Comparison of ENCODE assay signal across 8 cellular contexts in genomic region chr18:79396431-79397287, GRCh38. TPM values are rescaled to one million over a fixed set of nuclear protein-coding genes. Genes with fewer than 3 reads are reported as not detected.
DNase-seq lines count a peak whose midpoint lies in the region; ATAC-seq and TF ChIP-seq lines count a peak whose summit lies in the region.

No MANE protein-coding gene starts in this region.

- TF ChIP-seq CTCF in C4-2B (conservative IDR thresholded peaks at IDR 0.05) (peak; percentile 36), RWPE2 (IDR thresholded peaks at IDR 0.05; ENCODE audit: poor library complexity, severe bottlenecking) (peak; percentile 58), chondrocyte (IDR thresholded peaks at IDR 0.05) (peak; percentile 73), thyroid gland (IDR thresholded peaks at IDR 0.05) (peak in 1 of 6 experiments; percentile 14), omental fat pad (IDR thresholded peaks at IDR 0.05) (no peak)

- 13 to 22% methylated on average over 24 to 45 of the region's 69 CpGs for WGBS in thyroid gland, 2 donors

- H3K9me3 ChIP-seq in RWPE2 (ENCODE audit: severe bottlenecking): no peaks in the 10 kb centered on the region
- H3K9me3 ChIP-seq in thyroid gland: no peaks in the 10 kb centered on the region

- peak; percentile 69 for DNase-seq in RWPE2 (ENCODE audit: low spot score)
- peak; percentile 91 for DNase-seq in chondrocyte (ENCODE audit: low spot score)
- DNase-seq in lung microvascular endothelial cell (ENCODE audit: low read depth in 2 of 2): peak; percentile 62 to 68
- peak; percentile 54 to 63 for DNase-seq in thyroid gland
- DNase-seq in iPS-NIHi7 (ENCODE audit: extremely low spot score): no peak
- DNase-seq in omental fat pad (ENCODE audit: low spot score): no peak

- H3K27me3 Mint-ChIP-seq in chondrocyte (ENCODE audit: low read depth): no peaks in the 10 kb centered on the region

- ATAC-seq in GM21723 (IDR thresholded peaks at IDR 0.05; ENCODE audit: unreplicated experiment) (peak; percentile 27), RWPE2 (ENCODE audit: low read depth) (peak; percentile 30; the same call in 2 of the 3 replicates), omental fat pad (ENCODE audit: low FRiP score) (no peak)

- no peaks in the 10 kb centered on the region for H3K9me3 Mint-ChIP-seq in chondrocyte (ENCODE audit: low read depth)

- H3K27ac ChIP-seq in C4-2B (no peak overlapping the region), RWPE2 (ENCODE audit: poor library complexity, severe bottlenecking) (no peak overlapping the region), thyroid gland (peak overlapping the region in 2 of 3 donors; percentile 58 to 71)

- H3K4me3 Mint-ChIP-seq in chondrocyte (ENCODE audit: unreplicated experiment): peak overlapping the region; percentile 78

- no peak overlapping the region for H3K27ac Mint-ChIP-seq in chondrocyte (ENCODE audit: unreplicated experiment)

- no peak for TF ChIP-seq POLR2A in thyroid gland (IDR thresholded peaks at IDR 0.05)

- H3K27me3 ChIP-seq in RWPE2 (ENCODE audit: insufficient read depth, poor library complexity, severe bottlenecking): peaks cover 11% of the 10 kb centered on the region
- H3K27me3 ChIP-seq in thyroid gland: no peaks in the 10 kb centered on the region

- no peaks in the 10 kb centered on the region for H3K36me3 ChIP-seq in RWPE2 (ENCODE audit: low read depth)
- no peaks in the 10 kb centered on the region for H3K36me3 ChIP-seq in thyroid gland

- H3K4me1 Mint-ChIP-seq in chondrocyte (ENCODE audit: low read depth): peaks cover 17% of the 10 kb centered on the region

- H3K4me3 ChIP-seq in RWPE2 (ENCODE audit: severe bottlenecking) (peak overlapping the region; percentile 53), thyroid gland (replicated peaks in 1 of 3) (peak overlapping the region in 1 of 3 donors; percentile 63)

- H3K4me1 ChIP-seq in RWPE2 (ENCODE audit: insufficient read depth, poor library complexity, severe bottlenecking) (no peaks in the 10 kb centered on the region), thyroid gland (peaks cover 31 to 35% of the 10 kb centered on the region in 2 donors)

- H3K36me3 Mint-ChIP-seq in chondrocyte (ENCODE audit: low read depth): no peaks in the 10 kb centered on the region

- intact Hi-C loops in thyroid gland (cut with DNase I): no loop called here

RNA-seq across cellular contexts. Expression of gene NFATC1, which starts 0.9 kb away (rescaled TPM):
- total RNA-seq in chondrocyte (7.1 to 12.5 TPM (median 7.3 TPM) in 3 replicates), lung microvascular endothelial cell (6.5 and 20.8 TPM in 2 replicates), thyroid gland (10 to 100 TPM; 10.1 to 15.0 (median 12.7) TPM), omental fat pad (10 to 100 TPM; 10.7 to 57.4 (median 19.1) TPM)

Comparison
In these comparisons a context has a peak if more than half of its experiments do, and no peak if none do; other contexts are left out.
1. H3K27ac ChIP-seq: peak in thyroid gland (2 of 3); none in C4-2B (single experiment) and RWPE2 (single experiment).
2. CTCF ChIP-seq: peak in C4-2B (single experiment), RWPE2 (single experiment) and chondrocyte (single experiment); none in omental fat pad (0 of 3).
3. DNase-seq: peak in RWPE2 (single experiment), chondrocyte (single experiment), lung microvascular endothelial cell (2 of 2) and thyroid gland (2 of 2); none in iPS-NIHi7 (single experiment) and omental fat pad (single experiment).